In the genomic region with DNA sequence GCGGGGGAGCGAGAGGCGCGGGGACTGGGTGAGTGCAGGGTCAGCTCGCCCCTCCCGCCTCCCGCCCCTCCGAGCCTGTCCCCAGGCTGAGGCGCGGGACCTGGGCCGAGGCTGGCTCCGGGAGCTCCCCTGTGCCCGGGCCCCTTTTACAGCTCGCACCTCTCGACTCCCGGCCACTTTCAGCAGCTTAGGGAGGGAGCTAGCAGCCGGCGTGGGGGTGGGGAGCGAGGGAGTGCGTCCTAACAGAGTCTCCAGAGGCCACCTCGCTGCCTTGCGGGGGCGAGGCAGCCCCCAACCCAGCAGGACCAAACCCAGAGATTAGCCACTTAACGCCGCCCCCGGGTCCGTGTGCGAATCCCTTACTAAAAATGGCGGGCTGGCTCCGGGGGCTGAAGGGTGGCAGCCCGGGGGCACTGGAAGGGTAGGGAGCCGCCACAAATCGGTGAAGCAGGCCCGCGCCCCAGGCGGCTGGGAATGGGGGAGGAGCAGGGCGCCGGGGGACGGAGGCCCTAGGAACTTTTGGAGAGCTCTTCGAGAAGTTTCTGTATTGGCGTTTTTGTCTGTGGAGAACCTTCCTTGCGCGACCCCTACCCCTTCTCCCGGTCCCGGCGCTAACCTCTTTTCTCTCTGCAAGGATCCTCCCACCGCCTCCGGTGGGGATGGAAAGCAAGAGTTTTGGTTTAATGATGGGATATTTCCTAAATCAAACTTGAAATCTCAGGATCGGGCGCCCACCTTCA, we compare ENCODE assay signal across 1 cellular context.
TF ChIP-seq lines count a peak whose summit lies in the region.

No MANE protein-coding gene starts in this region.

TF ChIP-seq in HepG2, 621 proteins besides CTCF, POLR2A, EP300 and RAD21 (continued from another document):
- TF ChIP-seq, protein P1, sequence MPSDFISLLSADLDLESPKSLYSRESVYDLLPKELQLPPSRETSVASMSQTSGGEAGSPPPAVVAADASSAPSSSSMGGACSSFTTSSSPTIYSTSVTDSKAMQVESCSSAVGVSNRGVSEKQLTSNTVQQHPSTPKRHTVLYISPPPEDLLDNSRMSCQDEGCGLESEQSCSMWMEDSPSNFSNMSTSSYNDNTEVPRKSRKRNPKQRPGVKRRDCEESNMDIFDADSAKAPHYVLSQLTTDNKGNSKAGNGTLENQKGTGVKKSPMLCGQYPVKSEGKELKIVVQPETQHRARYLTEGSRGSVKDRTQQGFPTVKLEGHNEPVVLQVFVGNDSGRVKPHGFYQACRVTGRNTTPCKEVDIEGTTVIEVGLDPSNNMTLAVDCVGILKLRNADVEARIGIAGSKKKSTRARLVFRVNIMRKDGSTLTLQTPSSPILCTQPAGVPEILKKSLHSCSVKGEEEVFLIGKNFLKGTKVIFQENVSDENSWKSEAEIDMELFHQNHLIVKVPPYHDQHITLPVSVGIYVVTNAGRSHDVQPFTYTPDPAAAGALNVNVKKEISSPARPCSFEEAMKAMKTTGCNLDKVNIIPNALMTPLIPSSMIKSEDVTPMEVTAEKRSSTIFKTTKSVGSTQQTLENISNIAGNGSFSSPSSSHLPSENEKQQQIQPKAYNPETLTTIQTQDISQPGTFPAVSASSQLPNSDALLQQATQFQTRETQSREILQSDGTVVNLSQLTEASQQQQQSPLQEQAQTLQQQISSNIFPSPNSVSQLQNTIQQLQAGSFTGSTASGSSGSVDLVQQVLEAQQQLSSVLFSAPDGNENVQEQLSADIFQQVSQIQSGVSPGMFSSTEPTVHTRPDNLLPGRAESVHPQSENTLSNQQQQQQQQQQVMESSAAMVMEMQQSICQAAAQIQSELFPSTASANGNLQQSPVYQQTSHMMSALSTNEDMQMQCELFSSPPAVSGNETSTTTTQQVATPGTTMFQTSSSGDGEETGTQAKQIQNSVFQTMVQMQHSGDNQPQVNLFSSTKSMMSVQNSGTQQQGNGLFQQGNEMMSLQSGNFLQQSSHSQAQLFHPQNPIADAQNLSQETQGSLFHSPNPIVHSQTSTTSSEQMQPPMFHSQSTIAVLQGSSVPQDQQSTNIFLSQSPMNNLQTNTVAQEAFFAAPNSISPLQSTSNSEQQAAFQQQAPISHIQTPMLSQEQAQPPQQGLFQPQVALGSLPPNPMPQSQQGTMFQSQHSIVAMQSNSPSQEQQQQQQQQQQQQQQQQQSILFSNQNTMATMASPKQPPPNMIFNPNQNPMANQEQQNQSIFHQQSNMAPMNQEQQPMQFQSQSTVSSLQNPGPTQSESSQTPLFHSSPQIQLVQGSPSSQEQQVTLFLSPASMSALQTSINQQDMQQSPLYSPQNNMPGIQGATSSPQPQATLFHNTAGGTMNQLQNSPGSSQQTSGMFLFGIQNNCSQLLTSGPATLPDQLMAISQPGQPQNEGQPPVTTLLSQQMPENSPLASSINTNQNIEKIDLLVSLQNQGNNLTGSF (CRISPR knock-in tag; IDR thresholded peaks at IDR 0.05) = no peak
- TF ChIP-seq HCFC1 (IDR thresholded peaks at IDR 0.05; ENCODE audit: low read depth, low read length) (no peak), ELF1 (CRISPR knock-in tag; IDR thresholded peaks at IDR 0.05) (no peak), SALL2 (CRISPR knock-in tag; IDR thresholded peaks at IDR 0.05) (no peak), ZNF235 (CRISPR knock-in tag; IDR thresholded peaks at IDR 0.05; ENCODE audit: borderline replicate concordance) (no peak), ZBTB8A (CRISPR knock-in tag; IDR thresholded peaks at IDR 0.05; ENCODE audit: borderline replicate concordance, low read depth) (no peak), SMARCC2 (IDR thresholded peaks at IDR 0.05) (no peak), KDM6A (CRISPR knock-in tag; IDR thresholded peaks at IDR 0.05; ENCODE audit: low read depth) (no peak), RAD51 (IDR thresholded peaks at IDR 0.05; ENCODE audit: borderline replicate concordance) (no peak), JUND (CRISPR knock-in tag; IDR thresholded peaks at IDR 0.05) (no peak), NCOR1 (IDR thresholded peaks at IDR 0.05; ENCODE audit: borderline replicate concordance, low read length) (no peak)
TF ChIP-seq in HepG2: peak in this region for 25.
